1 cellular context compared by ENCODE assay signal in the genomic region with DNA sequence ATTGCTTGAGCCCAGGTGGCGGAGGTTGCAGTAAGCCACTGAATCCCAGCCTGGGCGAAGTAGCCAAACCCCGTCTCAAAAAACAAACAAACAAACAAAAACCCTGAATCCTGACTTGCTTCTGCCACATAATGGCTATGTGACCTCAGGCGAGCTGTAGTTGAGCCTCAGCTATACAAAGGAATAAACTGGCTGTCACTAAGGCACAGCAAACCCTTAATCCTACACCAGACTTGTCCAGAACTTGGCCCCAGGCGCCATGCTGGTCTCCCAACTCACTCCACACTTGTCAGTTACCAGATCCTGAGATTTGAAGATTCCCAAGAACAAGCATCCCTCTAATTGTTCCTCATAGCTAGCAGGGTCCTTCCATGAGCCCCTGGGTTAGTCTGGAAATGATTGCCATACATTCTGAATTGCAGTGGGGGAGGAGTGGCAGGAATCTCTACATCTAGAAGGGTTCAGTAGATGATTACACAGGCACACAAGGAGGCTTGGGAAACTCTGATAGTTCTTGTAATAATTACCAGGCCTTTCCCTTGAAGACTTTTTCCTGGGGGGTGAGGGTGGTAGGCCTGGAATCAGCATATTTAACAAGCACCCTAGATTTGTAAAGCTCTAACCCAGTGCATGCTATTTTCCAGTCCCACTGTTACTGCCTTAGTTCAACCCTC.
TF ChIP-seq lines count a peak whose summit lies in the region.

No MANE protein-coding gene starts in this region.

TF ChIP-seq in WTC11, 78 proteins besides CTCF, POLR2A, EP300 and RAD21 (continued from another document):
- TF ChIP-seq, protein P1, sequence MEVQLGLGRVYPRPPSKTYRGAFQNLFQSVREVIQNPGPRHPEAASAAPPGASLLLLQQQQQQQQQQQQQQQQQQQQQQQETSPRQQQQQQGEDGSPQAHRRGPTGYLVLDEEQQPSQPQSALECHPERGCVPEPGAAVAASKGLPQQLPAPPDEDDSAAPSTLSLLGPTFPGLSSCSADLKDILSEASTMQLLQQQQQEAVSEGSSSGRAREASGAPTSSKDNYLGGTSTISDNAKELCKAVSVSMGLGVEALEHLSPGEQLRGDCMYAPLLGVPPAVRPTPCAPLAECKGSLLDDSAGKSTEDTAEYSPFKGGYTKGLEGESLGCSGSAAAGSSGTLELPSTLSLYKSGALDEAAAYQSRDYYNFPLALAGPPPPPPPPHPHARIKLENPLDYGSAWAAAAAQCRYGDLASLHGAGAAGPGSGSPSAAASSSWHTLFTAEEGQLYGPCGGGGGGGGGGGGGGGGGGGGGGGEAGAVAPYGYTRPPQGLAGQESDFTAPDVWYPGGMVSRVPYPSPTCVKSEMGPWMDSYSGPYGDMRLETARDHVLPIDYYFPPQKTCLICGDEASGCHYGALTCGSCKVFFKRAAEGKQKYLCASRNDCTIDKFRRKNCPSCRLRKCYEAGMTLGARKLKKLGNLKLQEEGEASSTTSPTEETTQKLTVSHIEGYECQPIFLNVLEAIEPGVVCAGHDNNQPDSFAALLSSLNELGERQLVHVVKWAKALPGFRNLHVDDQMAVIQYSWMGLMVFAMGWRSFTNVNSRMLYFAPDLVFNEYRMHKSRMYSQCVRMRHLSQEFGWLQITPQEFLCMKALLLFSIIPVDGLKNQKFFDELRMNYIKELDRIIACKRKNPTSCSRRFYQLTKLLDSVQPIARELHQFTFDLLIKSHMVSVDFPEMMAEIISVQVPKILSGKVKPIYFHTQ (CRISPR knock-in tag; IDR thresholded peaks at IDR 0.05): no peak
- TF ChIP-seq IRF1 (CRISPR knock-in tag; IDR thresholded peaks at IDR 0.05) (no peak), GRHL2 (CRISPR knock-in tag; IDR thresholded peaks at IDR 0.05; ENCODE audit: insufficient replicate concordance, severe bottlenecking) (no peak), ZNF263 (CRISPR knock-in tag; IDR thresholded peaks at IDR 0.05; ENCODE audit: low read depth) (no peak), EMX1 (CRISPR knock-in tag; IDR thresholded peaks at IDR 0.05) (no peak), FOXP4 (CRISPR knock-in tag; IDR thresholded peaks at IDR 0.05) (no peak)
- TF ChIP-seq, protein P2, sequence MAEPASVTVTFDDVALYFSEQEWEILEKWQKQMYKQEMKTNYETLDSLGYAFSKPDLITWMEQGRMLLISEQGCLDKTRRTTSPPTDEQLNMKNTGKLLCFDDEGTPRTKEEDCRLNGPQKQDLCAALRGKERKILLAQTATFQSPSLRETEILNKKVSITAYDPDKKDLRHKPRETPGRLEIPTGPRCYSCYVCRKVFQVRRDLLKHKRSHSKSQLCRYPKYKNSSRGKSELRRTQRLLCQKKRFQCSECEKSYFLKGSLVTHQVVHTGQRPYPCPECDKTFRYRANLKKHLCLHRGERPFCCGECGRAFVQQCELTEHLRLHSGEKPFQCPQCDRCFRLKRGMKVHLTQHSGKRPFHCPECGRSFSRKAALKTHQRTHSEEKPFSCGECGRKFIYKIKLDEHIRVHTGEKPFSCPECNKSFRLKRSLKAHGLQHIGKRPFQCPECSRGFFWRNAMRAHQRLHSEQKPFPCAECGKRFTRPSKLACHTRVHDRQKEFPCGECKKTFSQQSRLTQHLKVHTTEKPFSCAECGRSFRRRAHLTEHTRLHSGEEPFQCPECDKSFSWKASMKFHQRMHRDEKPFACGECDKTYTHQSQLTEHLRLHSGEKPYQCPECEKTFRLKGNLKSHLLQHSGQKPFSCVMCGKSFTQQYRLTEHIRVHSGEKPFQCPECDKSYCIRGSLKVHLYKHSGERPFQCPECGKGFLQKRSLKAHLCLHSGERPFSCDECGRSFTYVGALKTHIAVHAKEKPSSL (CRISPR knock-in tag; conservative IDR thresholded peaks at IDR 0.05): no peak
- TF ChIP-seq, protein P3, sequence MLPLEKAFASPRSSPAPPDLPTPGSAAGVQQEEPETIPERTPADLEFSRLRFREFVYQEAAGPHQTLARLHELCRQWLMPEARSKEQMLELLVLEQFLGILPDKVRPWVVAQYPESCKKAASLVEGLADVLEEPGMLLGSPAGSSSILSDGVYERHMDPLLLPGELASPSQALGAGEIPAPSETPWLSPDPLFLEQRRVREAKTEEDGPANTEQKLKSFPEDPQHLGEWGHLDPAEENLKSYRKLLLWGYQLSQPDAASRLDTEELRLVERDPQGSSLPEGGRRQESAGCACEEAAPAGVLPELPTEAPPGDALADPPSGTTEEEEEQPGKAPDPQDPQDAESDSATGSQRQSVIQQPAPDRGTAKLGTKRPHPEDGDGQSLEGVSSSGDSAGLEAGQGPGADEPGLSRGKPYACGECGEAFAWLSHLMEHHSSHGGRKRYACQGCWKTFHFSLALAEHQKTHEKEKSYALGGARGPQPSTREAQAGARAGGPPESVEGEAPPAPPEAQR (CRISPR knock-in tag; IDR thresholded peaks at IDR 0.05): no peak
